40 cellular contexts compared by ENCODE assay signal in the genomic region with DNA sequence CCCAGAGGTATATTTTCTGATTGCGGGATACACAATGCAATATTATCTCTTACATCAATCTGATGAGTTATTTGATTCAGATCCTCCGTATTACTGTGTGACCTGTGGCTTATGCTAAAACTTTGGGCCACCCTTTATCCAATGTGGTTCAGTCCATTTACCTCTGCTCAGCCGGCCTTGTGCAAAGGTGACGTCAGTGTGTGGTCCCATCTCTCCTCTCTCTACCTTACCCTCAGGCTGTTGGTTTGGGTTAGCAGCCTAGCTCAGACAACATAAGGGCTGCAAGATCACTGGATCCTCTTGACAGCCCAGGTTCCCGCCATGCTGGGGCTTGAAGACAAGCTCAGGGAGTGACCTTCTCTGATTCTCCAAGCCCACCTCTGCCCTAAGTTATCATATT. TPM values are rescaled to one million over a fixed set of nuclear protein-coding genes. Genes with fewer than 3 reads are reported as not detected.
"Had no signal": no experiment of that assay in that cellular context is flagged by ENCODE, and none has a peak within 500 bp of the region (broad histone marks: within the 10 kb centered on the region; RNA-seq: fewer than 3 reads in every experiment).

No MANE protein-coding gene starts in this region.

- H3K36me3 ChIP-seq: ascending aorta, cardiac muscle cell had no signal

- H3K4me3 Mint-ChIP-seq: activated B cell treated with CpG ODN at 0.5 μM for 24 hours; activated CD4-positive, alpha-beta memory T cell treated with anti-CD3 and anti-CD28 coated beads, Interleukin-2, amount 10 ng/mL, durations not matched to agents 7 days and 5 days; activated CD4-positive, alpha-beta T cell treated with anti-CD3 and anti-CD28 coated beads for 36 hours; activated CD4-positive, alpha-beta T cell treated with anti-CD3 and anti-CD28 coated beads, Interleukin-2, amount 10 ng/mL, durations not matched to agents 7 days and 5 days; activated CD8-positive, alpha-beta memory T cell treated with anti-CD3 and anti-CD28 coated beads, Interleukin-2, amount 10 ng/mL, durations not matched to agents 7 days and 5 days; activated CD8-positive, alpha-beta T cell treated with anti-CD3 and anti-CD28 coated beads, Interleukin-2, amount 10 ng/mL, durations not matched to agents 7 days and 5 days; activated naive CD4-positive, alpha-beta T cell treated with anti-CD3 and anti-CD28 coated beads, Interleukin-2, amount 10 ng/mL, durations not matched to agents 7 days and 5 days; activated naive CD4-positive, alpha-beta T cell treated with anti-CD3 and anti-CD28 coated beads, Interleukin-2, amount 50 U/mL, for 24 hours; activated naive CD8-positive, alpha-beta T cell; activated naive CD8-positive, alpha-beta T cell treated with anti-CD3 and anti-CD28 coated beads, Interleukin-2, amount 10 ng/mL, durations not matched to agents 7 days and 5 days; activated naive CD8-positive, alpha-beta T cell treated with anti-CD3 and anti-CD28 coated beads, Interleukin-2, amount 50 U/mL, for 24 hours; activated T-cell treated with anti-CD3 and anti-CD28 coated beads, Interleukin-2, amount 50 U/mL, for 24 hours; brain; central memory CD8-positive, alpha-beta T cell; T-helper 1 cell treated with Interleukin-12 subunit alpha and Interleukin-12 subunit beta and Interleukin-4 antibody, amounts not matched to agents 30 μg/mL and 1 μg/mL, for 36 hours; T-helper 2 cell treated with Interferon-gamma antibody and Interleukin-4, amounts not matched to agents 5 μg/mL and 100 μg/mL, for 36 hours had no signal

- H3K27ac ChIP-seq: ascending aorta, cardiac muscle cell, VCaP had no signal

- H3K9me3 ChIP-seq: ascending aorta had no signal

- H3K27me3 Mint-ChIP-seq: activated B cell treated with CpG ODN at 0.5 μM for 24 hours; activated CD4-positive, alpha-beta T cell treated with anti-CD3 and anti-CD28 coated beads for 36 hours; activated naive CD4-positive, alpha-beta T cell treated with anti-CD3 and anti-CD28 coated beads, Interleukin-2, amount 50 U/mL, for 24 hours; activated naive CD8-positive, alpha-beta T cell; activated naive CD8-positive, alpha-beta T cell treated with anti-CD3 and anti-CD28 coated beads, Interleukin-2, amount 50 U/mL, for 24 hours; activated T-cell treated with anti-CD3 and anti-CD28 coated beads, Interleukin-2, amount 50 U/mL, for 24 hours; brain had no signal

- H3K27me3 ChIP-seq: ascending aorta, cardiac muscle cell had no signal

- DNase-seq: activated B cell treated with CpG ODN at 0.5 μM for 24 hours; activated CD4-positive, alpha-beta memory T cell treated with anti-CD3 and anti-CD28 coated beads, Interleukin-2, amount 10 ng/mL, durations not matched to agents 7 days and 5 days; activated CD4-positive, alpha-beta T cell treated with anti-CD3 and anti-CD28 coated beads for 1 hour; activated CD4-positive, alpha-beta T cell treated with anti-CD3 and anti-CD28 coated beads for 36 hours; activated CD4-positive, alpha-beta T cell treated with anti-CD3 and anti-CD28 coated beads for 48 hours; activated CD4-positive, alpha-beta T cell treated with anti-CD3 and anti-CD28 coated beads, Interleukin-2, amount 10 ng/mL, durations not matched to agents 7 days and 5 days; activated CD4-positive, alpha-beta T cell treated with anti-CD3 and anti-CD28 coated beads, Interleukin-2, amount 50 U/mL, for 48 hours; activated CD8-positive, alpha-beta memory T cell treated with anti-CD3 and anti-CD28 coated beads for 24 hours; activated CD8-positive, alpha-beta memory T cell treated with anti-CD3 and anti-CD28 coated beads, Interleukin-2, amount 10 ng/mL, durations not matched to agents 7 days and 5 days; activated CD8-positive, alpha-beta memory T cell treated with anti-CD3 and anti-CD28 coated beads, Interleukin-2, amount 50 U/mL, for 48 hours; activated CD8-positive, alpha-beta T cell treated with anti-CD3 and anti-CD28 coated beads, Interleukin-2, amount 10 ng/mL, durations not matched to agents 7 days and 5 days; activated effector memory CD4-positive, alpha-beta T cell treated with Interleukin-2 at 50 U/mL for 16 hours; activated gamma-delta T cell; activated naive CD4-positive, alpha-beta T cell treated with anti-CD3 and anti-CD28 coated beads, Interleukin-2, amount 10 ng/mL, durations not matched to agents 7 days and 5 days; activated naive CD4-positive, alpha-beta T cell treated with Interleukin-2 at 50 U/mL for 16 hours; activated naive CD8-positive, alpha-beta T cell treated with anti-CD3 and anti-CD28 coated beads, Interleukin-2, amount 10 ng/mL, durations not matched to agents 7 days and 5 days; activated naive CD8-positive, alpha-beta T cell treated with anti-CD3 and anti-CD28 coated beads, Interleukin-2, amount 50 U/mL, for 24 hours; activated T-cell treated with anti-CD3 and anti-CD28 coated beads, Interleukin-2, amount 50 U/mL, for 24 hours; activated T-cell treated with anti-CD3 and anti-CD28 coated beads, Interleukin-2, amount 50 U/mL, for 48 hours; amygdala; anterior cingulate cortex; caudate nucleus; cerebellar nuclear complex; T-helper 1 cell; T-helper 2 cell; T-helper 9 cell had no signal

- H3K4me3 ChIP-seq: ascending aorta, cardiac muscle cell had no signal

- H3K4me1 ChIP-seq: ascending aorta had no signal

- H3K9me3 Mint-ChIP-seq: activated CD4-positive, alpha-beta memory T cell treated with anti-CD3 and anti-CD28 coated beads, Interleukin-2, amount 10 ng/mL, durations not matched to agents 7 days and 5 days; activated CD4-positive, alpha-beta T cell treated with anti-CD3 and anti-CD28 coated beads, Interleukin-2, amount 10 ng/mL, durations not matched to agents 7 days and 5 days; activated naive CD4-positive, alpha-beta T cell treated with anti-CD3 and anti-CD28 coated beads, Interleukin-2, amount 10 ng/mL, durations not matched to agents 7 days and 5 days; activated naive CD4-positive, alpha-beta T cell treated with anti-CD3 and anti-CD28 coated beads, Interleukin-2, amount 50 U/mL, for 24 hours; activated naive CD8-positive, alpha-beta T cell treated with anti-CD3 and anti-CD28 coated beads, Interleukin-2, amount 10 ng/mL, durations not matched to agents 7 days and 5 days; activated naive CD8-positive, alpha-beta T cell treated with anti-CD3 and anti-CD28 coated beads, Interleukin-2, amount 50 U/mL, for 24 hours; activated T-helper 2 cell treated with anti-CD3 and anti-CD28 coated beads, Interferon-gamma antibody, Interleukin-2, Interleukin-4, amounts not matched to agents 10 μg/mL and 5 μg/mL and 100 μg/mL, durations not matched to agents 14 hours and 24 hours and 36 hours; central memory CD8-positive, alpha-beta T cell; T-helper 1 cell treated with Interleukin-12 subunit alpha and Interleukin-12 subunit beta and Interleukin-4 antibody, amounts not matched to agents 30 μg/mL and 1 μg/mL, for 36 hours; T-helper 2 cell treated with Interferon-gamma antibody and Interleukin-4, amounts not matched to agents 5 μg/mL and 100 μg/mL, for 36 hours had no signal

- FAIRE-seq: bronchial epithelial cell, TTC549 had no signal

- H3K27ac Mint-ChIP-seq: activated B cell treated with CpG ODN at 0.5 μM for 24 hours; activated CD4-positive, alpha-beta memory T cell treated with anti-CD3 and anti-CD28 coated beads, Interleukin-2, amount 10 ng/mL, durations not matched to agents 7 days and 5 days; activated CD4-positive, alpha-beta T cell treated with anti-CD3 and anti-CD28 coated beads for 36 hours; activated CD4-positive, alpha-beta T cell treated with anti-CD3 and anti-CD28 coated beads, Interleukin-2, amount 10 ng/mL, durations not matched to agents 7 days and 5 days; activated CD8-positive, alpha-beta memory T cell treated with anti-CD3 and anti-CD28 coated beads, Interleukin-2, amount 10 ng/mL, durations not matched to agents 7 days and 5 days; activated CD8-positive, alpha-beta T cell treated with anti-CD3 and anti-CD28 coated beads, Interleukin-2, amount 10 ng/mL, durations not matched to agents 7 days and 5 days; activated naive CD4-positive, alpha-beta T cell treated with anti-CD3 and anti-CD28 coated beads, Interleukin-2, amount 10 ng/mL, durations not matched to agents 7 days and 5 days; activated naive CD4-positive, alpha-beta T cell treated with anti-CD3 and anti-CD28 coated beads, Interleukin-2, amount 50 U/mL, for 24 hours; activated naive CD8-positive, alpha-beta T cell; activated naive CD8-positive, alpha-beta T cell treated with anti-CD3 and anti-CD28 coated beads, Interleukin-2, amount 10 ng/mL, durations not matched to agents 7 days and 5 days; activated naive CD8-positive, alpha-beta T cell treated with anti-CD3 and anti-CD28 coated beads, Interleukin-2, amount 50 U/mL, for 24 hours; activated T-cell treated with anti-CD3 and anti-CD28 coated beads, Interleukin-2, amount 50 U/mL, for 24 hours; activated T-helper 2 cell treated with anti-CD3 and anti-CD28 coated beads, Interferon-gamma antibody, Interleukin-2, Interleukin-4, amounts not matched to agents 10 μg/mL and 5 μg/mL and 100 μg/mL, durations not matched to agents 14 hours and 24 hours and 36 hours; T-helper 1 cell treated with Interleukin-12 subunit alpha and Interleukin-12 subunit beta and Interleukin-4 antibody, amounts not matched to agents 30 μg/mL and 1 μg/mL, for 36 hours; T-helper 2 cell treated with Interferon-gamma antibody and Interleukin-4, amounts not matched to agents 5 μg/mL and 100 μg/mL, for 36 hours had no signal

- ATAC-seq: activated CD4-positive, alpha-beta T cell treated with anti-CD3 and anti-CD28 coated beads for 36 hours; activated CD4-positive, CD25-positive, alpha-beta regulatory T cell treated with anti-CD3 and anti-CD28 coated beads, Interleukin-2, amount 50 U/mL, for 24 hours; activated CD8-positive, alpha-beta memory T cell treated with anti-CD3 and anti-CD28 coated beads, Interleukin-2, amount 10 ng/mL, durations not matched to agents 7 days and 5 days; activated CD8-positive, alpha-beta T cell treated with anti-CD3 and anti-CD28 coated beads, Interleukin-2, amount 10 ng/mL, durations not matched to agents 7 days and 5 days; activated naive CD8-positive, alpha-beta T cell treated with anti-CD3 and anti-CD28 coated beads, Interleukin-2, amount 50 U/mL, for 24 hours had no signal

- H3K4me1 Mint-ChIP-seq: activated B cell treated with CpG ODN at 0.5 μM for 24 hours; activated CD4-positive, alpha-beta memory T cell treated with anti-CD3 and anti-CD28 coated beads, Interleukin-2, amount 10 ng/mL, durations not matched to agents 7 days and 5 days; activated CD4-positive, alpha-beta T cell treated with anti-CD3 and anti-CD28 coated beads for 36 hours; activated CD4-positive, alpha-beta T cell treated with anti-CD3 and anti-CD28 coated beads, Interleukin-2, amount 10 ng/mL, durations not matched to agents 7 days and 5 days; activated CD8-positive, alpha-beta memory T cell treated with anti-CD3 and anti-CD28 coated beads, Interleukin-2, amount 10 ng/mL, durations not matched to agents 7 days and 5 days; activated naive CD4-positive, alpha-beta T cell treated with anti-CD3 and anti-CD28 coated beads, Interleukin-2, amount 10 ng/mL, durations not matched to agents 7 days and 5 days; activated naive CD4-positive, alpha-beta T cell treated with anti-CD3 and anti-CD28 coated beads, Interleukin-2, amount 50 U/mL, for 24 hours; activated naive CD8-positive, alpha-beta T cell treated with anti-CD3 and anti-CD28 coated beads, Interleukin-2, amount 10 ng/mL, durations not matched to agents 7 days and 5 days; activated naive CD8-positive, alpha-beta T cell treated with anti-CD3 and anti-CD28 coated beads, Interleukin-2, amount 50 U/mL, for 24 hours; central memory CD8-positive, alpha-beta T cell had no signal

RNA-seq across cellular contexts. Expression of gene LBP, which starts 55.8 kb away (rescaled TPM):
- total RNA-seq: activated B cell treated with CpG ODN at 0.5 μM for 24 hours; activated CD4-positive, alpha-beta memory T cell treated with anti-CD3 and anti-CD28 coated beads, Interleukin-2, amount 10 ng/mL, durations not matched to agents 7 days and 5 days; activated CD4-positive, alpha-beta T cell treated with anti-CD3 and anti-CD28 coated beads for 36 hours; activated CD4-positive, alpha-beta T cell treated with anti-CD3 and anti-CD28 coated beads, Interleukin-2, amount 10 ng/mL, durations not matched to agents 7 days and 5 days; activated CD8-positive, alpha-beta memory T cell treated with anti-CD3 and anti-CD28 coated beads, Interleukin-2, amount 10 ng/mL, durations not matched to agents 7 days and 5 days; activated CD8-positive, alpha-beta T cell treated with anti-CD3 and anti-CD28 coated beads, Interleukin-2, amount 10 ng/mL, durations not matched to agents 7 days and 5 days; activated naive CD8-positive, alpha-beta T cell treated with anti-CD3 and anti-CD28 coated beads, Interleukin-2, amount 10 ng/mL, durations not matched to agents 7 days and 5 days; activated T-helper 2 cell treated with anti-CD3 and anti-CD28 coated beads, Interferon-gamma antibody, Interleukin-2, Interleukin-4, amounts not matched to agents 10 μg/mL and 5 μg/mL and 100 μg/mL, durations not matched to agents 14 hours and 24 hours and 36 hours; bronchial epithelial cell; cardiac muscle cell; chondrocyte had no signal
- polyA plus RNA-seq: cardiac muscle cell had no signal
